Comparison of ENCODE assay signal across 8 cellular contexts in the genomic region with DNA sequence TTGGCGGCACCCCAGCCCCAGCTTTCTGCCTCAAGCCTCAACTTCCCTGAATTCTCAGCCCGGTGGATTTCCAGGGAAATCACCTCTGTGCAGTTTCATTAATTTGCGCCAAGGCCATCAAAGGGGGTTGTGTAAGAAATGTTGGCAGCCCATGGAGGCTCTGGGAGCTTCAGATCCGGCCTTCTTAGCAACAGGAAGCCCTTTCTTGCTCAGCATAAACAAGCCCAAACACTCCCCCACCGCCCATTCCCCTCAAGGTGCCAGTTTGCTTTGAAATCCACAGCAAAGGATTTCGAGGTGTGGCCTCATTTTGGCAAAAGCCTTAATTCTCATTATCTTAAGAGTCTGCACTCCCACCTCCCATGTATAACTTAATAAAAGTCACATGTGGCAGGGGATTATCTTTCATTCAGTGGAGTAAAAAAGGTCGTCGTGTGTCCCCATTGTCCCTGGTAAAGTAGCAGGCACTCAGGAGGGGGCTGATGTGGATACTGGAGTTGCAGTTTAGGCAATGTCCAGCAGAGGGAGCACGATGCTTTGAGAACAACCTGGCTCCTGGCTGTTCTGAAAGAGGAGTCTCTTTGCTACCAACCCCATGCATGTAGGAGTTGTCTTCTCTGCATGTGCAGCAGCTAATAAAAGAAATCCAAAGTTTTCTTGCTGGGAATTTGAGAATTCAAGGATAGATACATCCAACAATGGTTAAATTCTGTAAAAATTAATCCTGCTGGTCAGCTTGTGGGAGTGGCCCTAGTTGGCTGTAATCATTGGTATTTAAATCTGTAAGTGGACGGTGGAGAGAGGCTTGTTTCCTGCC. TPM values are rescaled to one million over a fixed set of nuclear protein-coding genes. Genes with fewer than 3 reads are reported as not detected.
A peak's percentile ranks its signal among the peaks of the same experiment; 100 is the strongest.
DNase-seq lines count a peak whose midpoint lies in the region; ATAC-seq, FAIRE-seq and TF ChIP-seq lines count a peak whose summit lies in the region.

No MANE protein-coding gene starts in this region.

- no peak for TF ChIP-seq POLR2A in thyroid gland (IDR thresholded peaks at IDR 0.05)

- ATAC-seq in GM21723 (IDR thresholded peaks at IDR 0.05; ENCODE audit: unreplicated experiment) (peak; percentile 89), RWPE2 (ENCODE audit: low read depth) (peak; percentile 79), omental fat pad (ENCODE audit: low FRiP score) (peak; percentile 93)

- no peak overlapping the region for H3K4me2 ChIP-seq in DOHH2 (ENCODE audit: low read length)

- H3K27me3 ChIP-seq in DOHH2 (ENCODE audit: control insufficient read depth, low read length), result peaks cover 3% of the 10 kb centered on the region; the same call in 1 of the 2 replicates
- H3K27me3 ChIP-seq in RWPE2 (ENCODE audit: insufficient read depth, poor library complexity, severe bottlenecking), result no peaks in the 10 kb centered on the region
- no peaks in the 10 kb centered on the region for H3K27me3 ChIP-seq in thyroid gland

- no peaks in the 10 kb centered on the region for H3F3A ChIP-seq in DOHH2 (ENCODE audit: control insufficient read depth, insufficient read depth)

- H3K36me3 ChIP-seq in DOHH2 (ENCODE audit: control insufficient read depth, low read length) (no peaks in the 10 kb centered on the region), RWPE2 (ENCODE audit: low read depth) (no peaks in the 10 kb centered on the region), thyroid gland (no peaks in the 10 kb centered on the region)

- no peak overlapping the region for H3K27ac Mint-ChIP-seq in activated T-helper 2 cell treated with anti-CD3 and anti-CD28 coated beads, Interferon-gamma antibody, Interleukin-2, Interleukin-4, amounts not matched to agents 10 μg/mL and 5 μg/mL and 100 μg/mL, durations not matched to agents 14 hours and 24 hours and 36 hours

- H3K9me3 ChIP-seq in DOHH2 (ENCODE audit: control insufficient read depth, insufficient read depth, low read length) (no peaks in the 10 kb centered on the region), RWPE2 (ENCODE audit: severe bottlenecking) (no peaks in the 10 kb centered on the region), thyroid gland (no peaks in the 10 kb centered on the region)

- no peaks in the 10 kb centered on the region for H3K4me1 ChIP-seq in DOHH2 (ENCODE audit: control insufficient read depth, low read length)
- no peaks in the 10 kb centered on the region for H3K4me1 ChIP-seq in RWPE2 (ENCODE audit: insufficient read depth, poor library complexity, severe bottlenecking)
- no peaks in the 10 kb centered on the region for H3K4me1 ChIP-seq in thyroid gland

- WGBS in thyroid gland, 2 donors, result 34 to 36% methylated on average over 10 of the region's 10 CpGs

- no peaks in the 10 kb centered on the region for H4K20me1 ChIP-seq in DOHH2 (ENCODE audit: control insufficient read depth, insufficient read depth, low read depth, low read length)

- no peak overlapping the region for H3K4me3 ChIP-seq in DOHH2 (ENCODE audit: low read length)
- no peak overlapping the region for H3K4me3 ChIP-seq in RWPE2 (ENCODE audit: severe bottlenecking)
- no peak overlapping the region for H3K4me3 ChIP-seq in thyroid gland (replicated peaks in 1 of 3)

- FAIRE-seq in frontal cortex (lab: Jason Lieb, UNC), result peak; percentile 70

- H3K4me3 Mint-ChIP-seq in activated T-helper 2 cell treated with anti-CD3 and anti-CD28 coated beads, Interferon-gamma antibody, Interleukin-2, Interleukin-4, amounts not matched to agents 10 μg/mL and 5 μg/mL and 100 μg/mL, durations not matched to agents 14 hours and 24 hours and 36 hours (ENCODE audit: low read depth), result no peak overlapping the region

- TF ChIP-seq CTCF in DOHH2 (IDR thresholded peaks at IDR 0.05; ENCODE audit: low read depth, low read length, poor library complexity, severe bottlenecking) (peak; percentile 90), LNCAP (IDR thresholded peaks at IDR 0.05) (peak; percentile 94), RWPE2 (IDR thresholded peaks at IDR 0.05; ENCODE audit: poor library complexity, severe bottlenecking) (peak; percentile 88), omental fat pad (IDR thresholded peaks at IDR 0.05) (peak in 2 of 3 donors; percentile 51 to 92), thyroid gland (IDR thresholded peaks at IDR 0.05) (peak; percentile 72 to 92 (median 85))

- no peaks in the 10 kb centered on the region for H3K4me1 Mint-ChIP-seq in activated T-helper 2 cell treated with anti-CD3 and anti-CD28 coated beads, Interferon-gamma antibody, Interleukin-2, Interleukin-4, amounts not matched to agents 10 μg/mL and 5 μg/mL and 100 μg/mL, durations not matched to agents 14 hours and 24 hours and 36 hours (ENCODE audit: low read depth)

- H3K27ac ChIP-seq in DOHH2 (ENCODE audit: low read depth, low read length) (no peak overlapping the region), RWPE2 (ENCODE audit: poor library complexity, severe bottlenecking) (no peak overlapping the region), thyroid gland (no peak overlapping the region)

- H3K79me2 ChIP-seq in DOHH2 (ENCODE audit: control insufficient read depth, low read length), result no peaks in the 10 kb centered on the region

- H3K9me2 ChIP-seq in DOHH2 (replicated peaks; ENCODE audit: control insufficient read depth, low read length), result no peaks in the 10 kb centered on the region

- DNase-seq in RWPE2 (ENCODE audit: low spot score) (no peak), frontal cortex (ENCODE audit: low spot score in 2 of 2) (peak; percentile 70 to 88), omental fat pad (ENCODE audit: low spot score) (peak; percentile 96), thyroid gland (peak; percentile 79 to 83)
- peak; percentile 51 for DNase-seq in activated T-helper 2 cell treated with anti-CD3 and anti-CD28 coated beads, Interferon-gamma antibody, Interleukin-2, Interleukin-4, amounts not matched to agents 10 μg/mL and 5 μg/mL and 100 μg/mL, durations not matched to agents 14 hours and 24 hours and 36 hours (ENCODE audit: low spot score)

- peaks cover 2% of the 10 kb centered on the region for H3K27me3 Mint-ChIP-seq in activated T-helper 2 cell treated with anti-CD3 and anti-CD28 coated beads, Interferon-gamma antibody, Interleukin-2, Interleukin-4, amounts not matched to agents 10 μg/mL and 5 μg/mL and 100 μg/mL, durations not matched to agents 14 hours and 24 hours and 36 hours (ENCODE audit: low read depth)

- no peaks in the 10 kb centered on the region for H3K9me3 Mint-ChIP-seq in activated T-helper 2 cell treated with anti-CD3 and anti-CD28 coated beads, Interferon-gamma antibody, Interleukin-2, Interleukin-4, amounts not matched to agents 10 μg/mL and 5 μg/mL and 100 μg/mL, durations not matched to agents 14 hours and 24 hours and 36 hours

- no peaks in the 10 kb centered on the region for H3K36me3 Mint-ChIP-seq in activated T-helper 2 cell treated with anti-CD3 and anti-CD28 coated beads, Interferon-gamma antibody, Interleukin-2, Interleukin-4, amounts not matched to agents 10 μg/mL and 5 μg/mL and 100 μg/mL, durations not matched to agents 14 hours and 24 hours and 36 hours (ENCODE audit: low read depth)

- intact Hi-C loops in activated T-helper 2 cell treated with anti-CD3 and anti-CD28 coated beads, Interferon-gamma antibody, Interleukin-2, Interleukin-4, amounts not matched to agents 10 μg/mL and 5 μg/mL and 100 μg/mL, durations not matched to agents 14 hours and 24 hours and 36 hours (cut with micrococcal nuclease), result loop anchor here (1.0 to 2.0 kb wide), 2 partner anchors 332 to 401 kb away; no protein-coding TSS in a partner anchor
- intact Hi-C loops in thyroid gland (cut with DNase I), result loop anchor here (5.0 to 10.0 kb wide), 2 partner anchors 344 to 401 kb away; no protein-coding TSS in a partner anchor

RNA-seq across cellular contexts. Expression of a gene that starts 39.5 kb away (rescaled TPM):
- 8.6 and 8.8 TPM in 2 replicates for total RNA-seq in activated T-helper 2 cell treated with anti-CD3 and anti-CD28 coated beads, Interferon-gamma antibody, Interleukin-2, Interleukin-4, amounts not matched to agents 10 μg/mL and 5 μg/mL and 100 μg/mL, durations not matched to agents 14 hours and 24 hours and 36 hours
- total RNA-seq in frontal cortex (3.7 TPM), omental fat pad (10 to 100 TPM in 1 of 4 donors, 1 to 10 TPM in 3; 6.3 to 11.2 (median 8.2) TPM), thyroid gland (10 to 100 TPM in 2 of 4 donors, 1 to 10 TPM in 2; 8.5 to 12.7 (median 9.8) TPM)
